Comparison of ENCODE assay signal across 15 cellular contexts in genomic region chr17:63932721-63933120, GRCh38. TPM values are rescaled to one million over a fixed set of nuclear protein-coding genes. Genes with fewer than 3 reads are reported as not detected.
A peak's percentile ranks its signal among the peaks of the same experiment; 100 is the strongest.
DNase-seq lines count a peak whose midpoint lies in the region; ATAC-seq and TF ChIP-seq lines count a peak whose summit lies in the region.
"Had no signal": no experiment of that assay in that cellular context is flagged by ENCODE, and none has a peak within 500 bp of the region (broad histone marks: within the 10 kb centered on the region; RNA-seq: fewer than 3 reads in every experiment).

No MANE protein-coding gene starts in this region.

- H3K36me3 ChIP-seq in spleen: peaks cover 0 to 34% (median 19%) of the 10 kb centered on the region in 6 donors
- H3K36me3 ChIP-seq: ascending aorta, uterus had no signal

- 67 to 90% (median 73%) methylated on average over 4 of the region's 4 CpGs for WGBS in spleen, 5 donors

- CTCF ChIA-PET in activated B cell treated with CpG ODN at 0.5 μM for 24 hours (lab: Charles Lee): interaction anchor here (0.9 to 8.9 kb wide), 11 partner anchors 11 to 201 kb away, joined by 3 to 146 read pairs (median 7); partner anchors contain the start of genes GH1 and ICAM2

- TF ChIP-seq POLR2A in spleen (IDR thresholded peaks at IDR 0.05): no peak

- H3K27ac Mint-ChIP-seq in activated naive CD4-positive, alpha-beta T cell treated with anti-CD3 and anti-CD28 coated beads, Interleukin-2, amount 50 U/mL, for 24 hours: peak overlapping the region; percentile 96
- peak overlapping the region; percentile 96 for H3K27ac Mint-ChIP-seq in activated B cell treated with CpG ODN at 0.5 μM for 24 hours

- H3K9me3 ChIP-seq in spleen: no peaks in the 10 kb centered on the region
- H3K9me3 ChIP-seq: ascending aorta, uterus had no signal

- peak overlapping the region; percentile 94 for H3K4me3 Mint-ChIP-seq in activated naive CD4-positive, alpha-beta T cell treated with anti-CD3 and anti-CD28 coated beads, Interleukin-2, amount 50 U/mL, for 24 hours
- peak overlapping the region; percentile 98 for H3K4me3 Mint-ChIP-seq in activated B cell treated with CpG ODN at 0.5 μM for 24 hours

- peak overlapping the region in 7 of 8 donors; percentile 51 to 95 (median 73) for H3K4me3 ChIP-seq in spleen
- H3K4me3 ChIP-seq: ascending aorta, uterus had no signal

- DNase-seq in activated naive CD4-positive, alpha-beta T cell treated with anti-CD3 and anti-CD28 coated beads, Interleukin-2, amount 50 U/mL, for 16 hours: no peak
- DNase-seq in activated B cell treated with CpG ODN at 0.5 μM for 24 hours: no peak
- DNase-seq in spleen: no peak
- DNase-seq in NCI-H524 (lab: John Stamatoyannopoulos, UW): no peak
- no peak for DNase-seq in kidney tubule cell (ENCODE audit: low spot score)
- DNase-seq in RPMI8226: no peak
- DNase-seq: AML-193, mesendoderm, NCI-H187, retina, uterus had no signal

- peak; percentile 1 for ATAC-seq in HG02763 (IDR thresholded peaks at IDR 0.05; ENCODE audit: unreplicated experiment)
- peak; percentile 10 for ATAC-seq in activated B cell treated with CpG ODN at 0.5 μM for 24 hours (ENCODE audit: low read depth)

- H3K27me3 Mint-ChIP-seq in activated naive CD4-positive, alpha-beta T cell treated with anti-CD3 and anti-CD28 coated beads, Interleukin-2, amount 50 U/mL, for 24 hours: no peaks in the 10 kb centered on the region
- no peaks in the 10 kb centered on the region for H3K27me3 Mint-ChIP-seq in activated B cell treated with CpG ODN at 0.5 μM for 24 hours

- peak overlapping the region; percentile 80 to 94 (median 86) for H3K27ac ChIP-seq in spleen
- H3K27ac ChIP-seq: ascending aorta, uterus had no signal

- POLR2A ChIA-PET in activated B cell treated with CpG ODN at 0.5 μM for 24 hours (lab: Charles Lee): interaction anchor here (0.6 to 19.1 kb wide), 13 partner anchors 9 to 213 kb away, joined by 3 to 837 read pairs (median 10); partner anchors contain the start of genes ERN1, GH1 and ICAM2

- TF ChIP-seq CTCF in activated B cell treated with CpG ODN at 0.5 μM for 24 hours (IDR thresholded peaks at IDR 0.05) (no peak), spleen (IDR thresholded peaks at IDR 0.05 in 8 of 11, conservative IDR thresholded peaks at IDR 0.05 in 3 of 11) (no peak)

- H3K4me1 Mint-ChIP-seq in activated naive CD4-positive, alpha-beta T cell treated with anti-CD3 and anti-CD28 coated beads, Interleukin-2, amount 50 U/mL, for 24 hours: peaks cover 25% of the 10 kb centered on the region
- peaks cover 90% of the 10 kb centered on the region for H3K4me1 Mint-ChIP-seq in activated B cell treated with CpG ODN at 0.5 μM for 24 hours

- H3K27me3 ChIP-seq in spleen (replicated peaks in 1 of 7): no peaks in the 10 kb centered on the region
- H3K27me3 ChIP-seq: ascending aorta, uterus had no signal

- H3K4me1 ChIP-seq in spleen: peaks cover 28 to 80% (median 66%) of the 10 kb centered on the region in 6 donors
- H3K4me1 ChIP-seq: ascending aorta, uterus had no signal

- intact Hi-C loops in activated B cell treated with CpG ODN at 0.5 μM for 24 hours (cut with micrococcal nuclease) (loop anchor here (1.0 kb wide), 3 partner anchors 7 to 14 kb away; no protein-coding TSS in a partner anchor), spleen (cut with DNase I; ENCODE audit: low total_unique reads) (no loop called here)

- H3K36me3 Mint-ChIP-seq in activated naive CD4-positive, alpha-beta T cell treated with anti-CD3 and anti-CD28 coated beads, Interleukin-2, amount 50 U/mL, for 24 hours: peaks cover 1% of the 10 kb centered on the region
- peaks cover 41% of the 10 kb centered on the region for H3K36me3 Mint-ChIP-seq in activated B cell treated with CpG ODN at 0.5 μM for 24 hours (ENCODE audit: low read depth)

- H3K9me3 Mint-ChIP-seq in activated naive CD4-positive, alpha-beta T cell treated with anti-CD3 and anti-CD28 coated beads, Interleukin-2, amount 50 U/mL, for 24 hours: no peaks in the 10 kb centered on the region
- H3K9me3 Mint-ChIP-seq in activated B cell treated with CpG ODN at 0.5 μM for 24 hours: no peaks in the 10 kb centered on the region

RNA-seq across cellular contexts. Expression of gene CD79B, which starts 0.6 kb away (rescaled TPM):
- 706 and 757 TPM in 2 replicates for total RNA-seq in activated B cell treated with CpG ODN at 0.5 μM for 24 hours
- total RNA-seq in spleen: 100 to 1,000 TPM; 149 to 226 (median 192) TPM
- 100 to 1,000 TPM; 386 to 659 (median 624) TPM for polyA plus RNA-seq in spleen
- total RNA-seq: ascending aorta, H4 had no signal

RNA-seq across cellular contexts. Expression of gene GH1, which starts 14.1 kb away (rescaled TPM):
- total RNA-seq in activated B cell treated with CpG ODN at 0.5 μM for 24 hours (0.27 TPM in 1 of 2 replicates, not detected in the other), spleen (1 to 10 TPM in 2 of 7 donors, under 1 TPM in 3, not detected in 2; 0.47 to 1.4 (median 0.79) TPM)
- 1 to 10 TPM in 1 of 3 donors, under 1 TPM in 2; 0.29 to 1.5 (median 0.65) TPM for polyA plus RNA-seq in spleen
- total RNA-seq: ascending aorta, H4, uterus had no signal

RNA-seq across cellular contexts. Expression of gene CSHL1, which starts 21.7 kb away (rescaled TPM):
- total RNA-seq in activated B cell treated with CpG ODN at 0.5 μM for 24 hours (not detected in 2 replicates), spleen (not detected)
- polyA plus RNA-seq in spleen: under 1 TPM in 1 of 3 donors, not detected in 2; 0.06 TPM
- total RNA-seq: ascending aorta, H4, uterus had no signal

RNA-seq across cellular contexts. Expression of gene CSH1, which starts 36.3 kb away (rescaled TPM):
- total RNA-seq in activated B cell treated with CpG ODN at 0.5 μM for 24 hours (not detected in 2 replicates), spleen (not detected)
- not detected for polyA plus RNA-seq in spleen
- total RNA-seq: ascending aorta, H4, uterus had no signal

RNA-seq across cellular contexts. Expression of gene SCN4A, which starts 40.0 kb away (rescaled TPM):
- 0.49 and 0.78 TPM in 2 replicates for total RNA-seq in activated B cell treated with CpG ODN at 0.5 μM for 24 hours
- 1 to 10 TPM in 5 of 7 donors, under 1 TPM in 2; 0.54 to 4.0 (median 1.3) TPM for total RNA-seq in spleen
- polyA plus RNA-seq in spleen: under 1 TPM; 0.14 to 0.70 (median 0.26) TPM
